Comparison of ENCODE assay signal across 2 cellular contexts in the genomic region with DNA sequence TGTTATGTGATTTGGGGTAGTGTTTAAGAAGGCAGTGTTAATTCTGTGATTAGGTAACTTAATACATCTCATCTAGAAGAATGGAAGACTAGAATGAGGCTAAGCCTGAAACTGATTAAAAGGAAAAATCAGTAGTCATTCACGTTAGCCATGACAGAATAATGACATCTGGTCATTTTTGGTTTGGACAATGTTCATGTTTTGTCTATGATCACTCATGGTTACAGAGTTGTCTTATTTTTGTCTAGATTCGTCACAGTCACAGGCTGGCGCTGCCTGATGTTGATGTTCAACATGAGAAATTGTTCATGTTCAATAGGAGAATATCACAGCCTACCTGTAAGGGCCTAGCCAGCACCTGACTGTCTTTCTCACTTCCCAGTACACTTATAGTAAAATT.
TF ChIP-seq lines count a peak whose summit lies in the region.

No MANE protein-coding gene starts in this region.

TF ChIP-seq in IMR-90, 13 proteins besides CTCF, POLR2A, EP300 and RAD21:
- TF ChIP-seq BHLHE40 (IDR thresholded peaks at IDR 0.05; ENCODE audit: low read depth, low read length) (no peak), MXI1 (IDR thresholded peaks at IDR 0.05; ENCODE audit: borderline replicate concordance, low read depth, low read length) (no peak), RFX5 (IDR thresholded peaks at IDR 0.05; ENCODE audit: low read depth, low read length) (no peak), NFE2L2 (IDR thresholded peaks at IDR 0.05; ENCODE audit: low read depth, low read length) (no peak), MAZ (IDR thresholded peaks at IDR 0.05; ENCODE audit: borderline replicate concordance, low read depth, low read length) (no peak), RCOR1 (IDR thresholded peaks at IDR 0.05; ENCODE audit: insufficient replicate concordance, low read length) (no peak), USF2 (IDR thresholded peaks at IDR 0.05; ENCODE audit: low read depth, low read length) (no peak), MAFK (IDR thresholded peaks at IDR 0.05; ENCODE audit: low read depth, low read length) (no peak), CEBPB (IDR thresholded peaks at IDR 0.05; ENCODE audit: low read depth, low read length) (no peak), FOS (IDR thresholded peaks at IDR 0.05; ENCODE audit: low read depth, low read length) (no peak)

TF ChIP-seq in GM12878, 131 proteins besides CTCF, POLR2A, EP300 and RAD21:
- TF ChIP-seq ATF3 (IDR thresholded peaks at IDR 0.05; ENCODE audit: borderline replicate concordance, extremely low read depth, low read depth, low read length) (no peak), CHD2 (IDR thresholded peaks at IDR 0.05; ENCODE audit: borderline replicate concordance, low read depth, low read length) (no peak), ZNF24 (IDR thresholded peaks at IDR 0.05) (no peak), NR2C1 (IDR thresholded peaks at IDR 0.05) (no peak), ZSCAN29 (IDR thresholded peaks at IDR 0.05) (no peak), NR2C2 (IDR thresholded peaks at IDR 0.05; ENCODE audit: borderline replicate concordance, control insufficient read depth, insufficient read length, low read depth) (no peak), LARP7 (IDR thresholded peaks at IDR 0.05) (no peak), SRF (IDR thresholded peaks at IDR 0.05; ENCODE audit: low read depth in 2 of 2, low read length in 2 of 2) (no peak), BCL11A (IDR thresholded peaks at IDR 0.05; ENCODE audit: low read depth, low read length) (no peak), SMAD5 (IDR thresholded peaks at IDR 0.05; ENCODE audit: low read depth) (no peak), POU2F2 (IDR thresholded peaks at IDR 0.05; ENCODE audit: borderline replicate concordance, low read depth, low read length) (no peak), TBL1XR1 (IDR thresholded peaks at IDR 0.05; ENCODE audit: low read depth, low read length) (no peak), RUNX3 (IDR thresholded peaks at IDR 0.05; ENCODE audit: low read length) (no peak), FOXM1 (IDR thresholded peaks at IDR 0.05; ENCODE audit: low read depth, low read length) (no peak)
- TF ChIP-seq, protein P1, sequence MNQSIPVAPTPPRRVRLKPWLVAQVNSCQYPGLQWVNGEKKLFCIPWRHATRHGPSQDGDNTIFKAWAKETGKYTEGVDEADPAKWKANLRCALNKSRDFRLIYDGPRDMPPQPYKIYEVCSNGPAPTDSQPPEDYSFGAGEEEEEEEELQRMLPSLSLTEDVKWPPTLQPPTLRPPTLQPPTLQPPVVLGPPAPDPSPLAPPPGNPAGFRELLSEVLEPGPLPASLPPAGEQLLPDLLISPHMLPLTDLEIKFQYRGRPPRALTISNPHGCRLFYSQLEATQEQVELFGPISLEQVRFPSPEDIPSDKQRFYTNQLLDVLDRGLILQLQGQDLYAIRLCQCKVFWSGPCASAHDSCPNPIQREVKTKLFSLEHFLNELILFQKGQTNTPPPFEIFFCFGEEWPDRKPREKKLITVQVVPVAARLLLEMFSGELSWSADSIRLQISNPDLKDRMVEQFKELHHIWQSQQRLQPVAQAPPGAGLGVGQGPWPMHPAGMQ (IDR thresholded peaks at IDR 0.05; ENCODE audit: borderline replicate concordance), result no peak
